Comparison of ENCODE assay signal across 1 cellular context in genomic region chr20:32871622-32872160, GRCh38.
TF ChIP-seq lines count a peak whose summit lies in the region.

No MANE protein-coding gene starts in this region.

TF ChIP-seq in GM23338, 12 proteins besides CTCF, POLR2A, EP300 and RAD21 (continued from another document):
- no peak for TF ChIP-seq ZNF331 (CRISPR knock-in tag; IDR thresholded peaks at IDR 0.05; ENCODE audit: low read depth)
- TF ChIP-seq ETS1 (IDR thresholded peaks at IDR 0.05): no peak
- TF ChIP-seq CREB1 (CRISPR knock-in tag; IDR thresholded peaks at IDR 0.05; ENCODE audit: low read depth): no peak
- no peak for TF ChIP-seq REST (IDR thresholded peaks at IDR 0.05; ENCODE audit: unreplicated experiment)
- no peak for TF ChIP-seq STAT1 (IDR thresholded peaks at IDR 0.05; ENCODE audit: unreplicated experiment)
- no peak for TF ChIP-seq ZNF462 (CRISPR knock-in tag; IDR thresholded peaks at IDR 0.05)
- no peak for TF ChIP-seq JUNB (IDR thresholded peaks at IDR 0.05; ENCODE audit: unreplicated experiment)
- no peak for TF ChIP-seq POLR2AphosphoS5 (IDR thresholded peaks at IDR 0.05; ENCODE audit: low read depth)
- TF ChIP-seq EZH2phosphoT487 (IDR thresholded peaks at IDR 0.05; ENCODE audit: unreplicated experiment): no peak
- no peak for TF ChIP-seq ZNF114 (CRISPR knock-in tag; IDR thresholded peaks at IDR 0.05)
- no peak for TF ChIP-seq EZH2 (IDR thresholded peaks at IDR 0.05; ENCODE audit: low read depth, unreplicated experiment)
TF ChIP-seq in GM23338: peak in this region for 0.
